ENCODE assay signal across 1 cellular context in genomic region chr16:74991593-74992403, GRCh38.
A peak's percentile ranks its signal among the peaks of the same experiment; 100 is the strongest.
TF ChIP-seq lines count a peak whose summit lies in the region.

No MANE protein-coding gene starts in this region.

TF ChIP-seq in HepG2, 621 proteins besides CTCF, POLR2A, EP300 and RAD21 (continued from another document and continues in another):
- TF ChIP-seq ZBTB33 (CRISPR knock-in tag; IDR thresholded peaks at IDR 0.05) (no peak), ATF2 (CRISPR knock-in tag; IDR thresholded peaks at IDR 0.05) (peak; percentile 89), ZNF430 (CRISPR knock-in tag; IDR thresholded peaks at IDR 0.05) (0 out of 2 replicates have a peak, but pooled peaks have one; percentile 14), ARNT (IDR thresholded peaks at IDR 0.05) (no peak), ZNF510 (CRISPR knock-in tag; IDR thresholded peaks at IDR 0.05; ENCODE audit: low read depth) (no peak), BCL6 (CRISPR knock-in tag; IDR thresholded peaks at IDR 0.05) (peak; percentile 92), SIX1 (CRISPR knock-in tag; IDR thresholded peaks at IDR 0.05; ENCODE audit: borderline replicate concordance) (peak; percentile 86; the same call in 1 of the 2 replicates), MEF2D (CRISPR knock-in tag; IDR thresholded peaks at IDR 0.05) (peak; percentile 74), IRX3 (CRISPR knock-in tag; IDR thresholded peaks at IDR 0.05; ENCODE audit: borderline replicate concordance, low read depth) (no peak), DNMT3B (CRISPR knock-in tag; conservative IDR thresholded peaks at IDR 0.05) (peak; percentile 81), E2F1 (CRISPR knock-in tag; IDR thresholded peaks at IDR 0.05) (no peak; the same call in 1 of the 2 replicates), SP2 (CRISPR knock-in tag; IDR thresholded peaks at IDR 0.05) (no peak), ZNF382 (CRISPR knock-in tag; IDR thresholded peaks at IDR 0.05; ENCODE audit: borderline replicate concordance) (no peak), SUZ12 (IDR thresholded peaks at IDR 0.05; ENCODE audit: low read depth, low read length) (no peak), ZSCAN21 (CRISPR knock-in tag; IDR thresholded peaks at IDR 0.05; ENCODE audit: borderline replicate concordance) (no peak), ASH2L (IDR thresholded peaks at IDR 0.05; ENCODE audit: insufficient read length, low read depth, low read length) (peak; percentile 98), DRAP1 (CRISPR knock-in tag; IDR thresholded peaks at IDR 0.05) (peak; percentile 63; the same call in 1 of the 2 replicates), ZNF24 (IDR thresholded peaks at IDR 0.05) (no peak), HNF1B (CRISPR knock-in tag; IDR thresholded peaks at IDR 0.05) (peak; percentile 96), DBP (CRISPR knock-in tag; IDR thresholded peaks at IDR 0.05; ENCODE audit: not compliant biosample characterization) (peak; percentile 38), PRMT3 (CRISPR knock-in tag; IDR thresholded peaks at IDR 0.05; ENCODE audit: borderline replicate concordance, low read depth) (no peak), ZNF264 (CRISPR knock-in tag; IDR thresholded peaks at IDR 0.05) (peak; percentile 75), ZNF75D (CRISPR knock-in tag; IDR thresholded peaks at IDR 0.05; ENCODE audit: borderline replicate concordance) (no peak), KMT2A (CRISPR knock-in tag; IDR thresholded peaks at IDR 0.05) (peak; percentile 56; the same call in 1 of the 2 replicates), ZNF101 (CRISPR knock-in tag; IDR thresholded peaks at IDR 0.05; ENCODE audit: borderline replicate concordance, low read depth) (no peak), GMEB1 (CRISPR knock-in tag; IDR thresholded peaks at IDR 0.05; ENCODE audit: borderline replicate concordance) (no peak; the same call in 1 of the 2 replicates), POLR2AphosphoS2 (IDR thresholded peaks at IDR 0.05; ENCODE audit: low read depth, low read length) (no peak), TERF1 (CRISPR knock-in tag; IDR thresholded peaks at IDR 0.05) (no peak), SYNCRIP (IDR thresholded peaks at IDR 0.05; ENCODE audit: insufficient read depth, low read depth, low read length) (no peak), KLF9 (CRISPR knock-in tag; IDR thresholded peaks at IDR 0.05; ENCODE audit: low read depth) (peak; percentile 55; the same call in 1 of the 2 replicates), HOXA7 (CRISPR knock-in tag; IDR thresholded peaks at IDR 0.05) (no peak), RXRA (CRISPR knock-in tag; IDR thresholded peaks at IDR 0.05) (peak; percentile 71), HOMEZ (CRISPR knock-in tag; IDR thresholded peaks at IDR 0.05; ENCODE audit: low read depth) (peak; percentile 11), HMG20B (CRISPR knock-in tag; conservative IDR thresholded peaks at IDR 0.05) (peak; percentile 75; the same call in 1 of the 2 replicates), U2AF2 (IDR thresholded peaks at IDR 0.05; ENCODE audit: low read depth, low read length) (no peak), SMAD3 (CRISPR knock-in tag; IDR thresholded peaks at IDR 0.05) (no peak; the same call in none of the 2 replicates), SOX5 (CRISPR knock-in tag; IDR thresholded peaks at IDR 0.05; ENCODE audit: borderline replicate concordance) (peak; percentile 92), ZNF563 (CRISPR knock-in tag; IDR thresholded peaks at IDR 0.05) (no peak)
- TF ChIP-seq, protein P1, sequence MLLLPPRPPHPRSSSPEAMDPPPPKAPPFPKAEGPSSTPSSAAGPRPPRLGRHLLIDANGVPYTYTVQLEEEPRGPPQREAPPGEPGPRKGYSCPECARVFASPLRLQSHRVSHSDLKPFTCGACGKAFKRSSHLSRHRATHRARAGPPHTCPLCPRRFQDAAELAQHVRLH (CRISPR knock-in tag; IDR thresholded peaks at IDR 0.05; ENCODE audit: borderline replicate concordance, low read depth), result peak; percentile 65
- TF ChIP-seq, protein P2, sequence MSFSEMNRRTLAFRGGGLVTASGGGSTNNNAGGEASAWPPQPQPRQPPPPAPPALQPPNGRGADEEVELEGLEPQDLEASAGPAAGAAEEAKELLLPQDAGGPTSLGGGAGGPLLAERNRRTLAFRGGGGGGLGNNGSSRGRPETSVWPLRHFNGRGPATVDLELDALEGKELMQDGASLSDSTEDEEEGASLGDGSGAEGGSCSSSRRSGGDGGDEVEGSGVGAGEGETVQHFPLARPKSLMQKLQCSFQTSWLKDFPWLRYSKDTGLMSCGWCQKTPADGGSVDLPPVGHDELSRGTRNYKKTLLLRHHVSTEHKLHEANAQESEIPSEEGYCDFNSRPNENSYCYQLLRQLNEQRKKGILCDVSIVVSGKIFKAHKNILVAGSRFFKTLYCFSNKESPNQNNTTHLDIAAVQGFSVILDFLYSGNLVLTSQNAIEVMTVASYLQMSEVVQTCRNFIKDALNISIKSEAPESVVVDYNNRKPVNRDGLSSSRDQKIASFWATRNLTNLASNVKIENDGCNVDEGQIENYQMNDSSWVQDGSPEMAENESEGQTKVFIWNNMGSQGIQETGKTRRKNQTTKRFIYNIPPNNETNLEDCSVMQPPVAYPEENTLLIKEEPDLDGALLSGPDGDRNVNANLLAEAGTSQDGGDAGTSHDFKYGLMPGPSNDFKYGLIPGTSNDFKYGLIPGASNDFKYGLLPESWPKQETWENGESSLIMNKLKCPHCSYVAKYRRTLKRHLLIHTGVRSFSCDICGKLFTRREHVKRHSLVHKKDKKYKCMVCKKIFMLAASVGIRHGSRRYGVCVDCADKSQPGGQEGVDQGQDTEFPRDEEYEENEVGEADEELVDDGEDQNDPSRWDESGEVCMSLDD (CRISPR knock-in tag; IDR thresholded peaks at IDR 0.05; ENCODE audit: borderline replicate concordance), result peak; percentile 86
- TF ChIP-seq, protein P3, sequence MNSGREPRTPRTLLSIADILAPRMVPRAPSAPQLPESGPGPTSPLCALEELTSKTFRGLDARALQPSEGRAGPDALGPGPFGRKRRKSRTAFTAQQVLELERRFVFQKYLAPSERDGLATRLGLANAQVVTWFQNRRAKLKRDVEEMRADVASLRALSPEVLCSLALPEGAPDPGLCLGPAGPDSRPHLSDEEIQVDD (CRISPR knock-in tag; IDR thresholded peaks at IDR 0.05; ENCODE audit: borderline replicate concordance), result no peak
- TF ChIP-seq, protein P4, sequence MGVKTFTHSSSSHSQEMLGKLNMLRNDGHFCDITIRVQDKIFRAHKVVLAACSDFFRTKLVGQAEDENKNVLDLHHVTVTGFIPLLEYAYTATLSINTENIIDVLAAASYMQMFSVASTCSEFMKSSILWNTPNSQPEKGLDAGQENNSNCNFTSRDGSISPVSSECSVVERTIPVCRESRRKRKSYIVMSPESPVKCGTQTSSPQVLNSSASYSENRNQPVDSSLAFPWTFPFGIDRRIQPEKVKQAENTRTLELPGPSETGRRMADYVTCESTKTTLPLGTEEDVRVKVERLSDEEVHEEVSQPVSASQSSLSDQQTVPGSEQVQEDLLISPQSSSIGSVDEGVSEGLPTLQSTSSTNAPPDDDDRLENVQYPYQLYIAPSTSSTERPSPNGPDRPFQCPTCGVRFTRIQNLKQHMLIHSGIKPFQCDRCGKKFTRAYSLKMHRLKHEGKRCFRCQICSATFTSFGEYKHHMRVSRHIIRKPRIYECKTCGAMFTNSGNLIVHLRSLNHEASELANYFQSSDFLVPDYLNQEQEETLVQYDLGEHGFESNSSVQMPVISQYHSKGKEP (CRISPR knock-in tag; IDR thresholded peaks at IDR 0.05), result no peak
- TF ChIP-seq, protein P5, sequence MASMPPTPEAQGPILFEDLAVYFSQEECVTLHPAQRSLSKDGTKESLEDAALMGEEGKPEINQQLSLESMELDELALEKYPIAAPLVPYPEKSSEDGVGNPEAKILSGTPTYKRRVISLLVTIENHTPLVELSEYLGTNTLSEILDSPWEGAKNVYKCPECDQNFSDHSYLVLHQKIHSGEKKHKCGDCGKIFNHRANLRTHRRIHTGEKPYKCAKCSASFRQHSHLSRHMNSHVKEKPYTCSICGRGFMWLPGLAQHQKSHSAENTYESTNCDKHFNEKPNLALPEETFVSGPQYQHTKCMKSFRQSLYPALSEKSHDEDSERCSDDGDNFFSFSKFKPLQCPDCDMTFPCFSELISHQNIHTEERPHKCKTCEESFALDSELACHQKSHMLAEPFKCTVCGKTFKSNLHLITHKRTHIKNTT (CRISPR knock-in tag; IDR thresholded peaks at IDR 0.05), result no peak
